8 cellular contexts compared by ENCODE assay signal in genomic region chr10:110642980-110643655, GRCh38. TPM values are rescaled to one million over a fixed set of nuclear protein-coding genes. Genes with fewer than 3 reads are reported as not detected.
DNase-seq lines count a peak whose midpoint lies in the region; ATAC-seq and TF ChIP-seq lines count a peak whose summit lies in the region.

No MANE protein-coding gene starts in this region.

- DNase-seq in G401 (ENCODE audit: low spot score) (peak; percentile 22), Peyer's patch (no peak), epithelial cell of proximal tubule (ENCODE audit: low read depth) (no peak), trophoblast cell (peak in 1 of 2 donors; percentile 55), NCI-H774 (lab: John Stamatoyannopoulos, UW) (no peak), NCI-H345 (lab: John Stamatoyannopoulos, UW) (no peak), hippocampal formation (lab: John Stamatoyannopoulos, UW) (no peak)

- H3K4me3 ChIP-seq in Peyer's patch = peak overlapping the region; percentile 17 to 66 (median 56)
- peak overlapping the region; percentile 59 for H3K4me3 ChIP-seq in epithelial cell of proximal tubule (ENCODE audit: low read depth, low read length)
- H3K4me3 ChIP-seq in trophoblast cell (ENCODE audit: low read depth, low read length) = peak overlapping the region; percentile 10

- H3K27me3 ChIP-seq in Peyer's patch (peaks cover 0 to 26% of the 10 kb centered on the region in 2 donors), trophoblast cell (ENCODE audit: insufficient read depth, low read length) (peaks cover 21% of the 10 kb centered on the region)

- H3K9me3 ChIP-seq in Peyer's patch (no peaks in the 10 kb centered on the region), trophoblast cell (ENCODE audit: insufficient read depth, low read depth, low read length) (no peaks in the 10 kb centered on the region)

- H2AK5ac ChIP-seq in trophoblast cell (ENCODE audit: low read length) = no peak overlapping the region

- no peak overlapping the region for H3K14ac ChIP-seq in trophoblast cell (ENCODE audit: low read length)

- no peaks in the 10 kb centered on the region for H3K79me2 ChIP-seq in trophoblast cell (ENCODE audit: control insufficient read depth, insufficient read depth, low read length, poor library complexity)

- H2AFZ ChIP-seq in trophoblast cell (ENCODE audit: insufficient read depth, low read length, poor library complexity) = no peak overlapping the region

- no CpG with 5 or more reads among the region's 43 CpGs for whole genome bisulfite sequencing in trophoblast cell (ENCODE audit: extremely low coverage, insufficient coverage, insufficient read length)

- no peak for ATAC-seq in HG02623 (IDR thresholded peaks at IDR 0.05; ENCODE audit: unreplicated experiment)

- H2BK12ac ChIP-seq in trophoblast cell (ENCODE audit: low read length) = no peak overlapping the region

- in situ Hi-C loops in G401 (cut with HindIII; ENCODE audit: low sequenced_read_pairs) = no loop called here

- H2BK5ac ChIP-seq in trophoblast cell (ENCODE audit: low read depth, low read length, poor library complexity) = no peak overlapping the region

- no peak overlapping the region for H3K18ac ChIP-seq in trophoblast cell (ENCODE audit: low read length)

- H4K91ac ChIP-seq in trophoblast cell (ENCODE audit: low read depth, low read length) = no peak overlapping the region

- H3K4me2 ChIP-seq in trophoblast cell (ENCODE audit: low read length) = peak overlapping the region; percentile 100

- H2BK120ac ChIP-seq in trophoblast cell (ENCODE audit: insufficient read depth, low read length, poor library complexity) = no peak overlapping the region

- no peak overlapping the region for H3K23ac ChIP-seq in trophoblast cell (ENCODE audit: low read length)

- peaks cover 0 to 27% (median 12%) of the 10 kb centered on the region in 4 donors for H3K4me1 ChIP-seq in Peyer's patch
- H3K4me1 ChIP-seq in trophoblast cell (ENCODE audit: control insufficient read depth in 1 of 2, insufficient read depth in 2 of 2, low read length in 2 of 2) = peaks cover 9 to 14% of the 10 kb centered on the region in 2 experiments

- no peak overlapping the region for H3K9ac ChIP-seq in trophoblast cell (ENCODE audit: low read length)

- no peak for TF ChIP-seq POLR2A in Peyer's patch (IDR thresholded peaks at IDR 0.05)

- TF ChIP-seq CTCF in Peyer's patch (IDR thresholded peaks at IDR 0.05) (no peak), epithelial cell of proximal tubule (conservative IDR thresholded peaks at IDR 0.05; ENCODE audit: low read depth, low read length) (no peak)

- no peak overlapping the region for H4K12ac ChIP-seq in trophoblast cell (ENCODE audit: low read depth, low read length)

- H3K36me3 ChIP-seq in Peyer's patch (no peaks in the 10 kb centered on the region), trophoblast cell (ENCODE audit: control insufficient read depth in 1 of 2, insufficient read depth in 2 of 2, low read length in 2 of 2) (no peaks in the 10 kb centered on the region)

- no peak overlapping the region for H3K4ac ChIP-seq in trophoblast cell (ENCODE audit: low read depth, low read length)

- H3K27ac ChIP-seq in Peyer's patch (no peak overlapping the region), trophoblast cell (ENCODE audit: low read depth, low read length) (no peak overlapping the region)

- no peak overlapping the region for H4K8ac ChIP-seq in trophoblast cell (ENCODE audit: low read depth, low read length)

- no peaks in the 10 kb centered on the region for H3K79me1 ChIP-seq in trophoblast cell (ENCODE audit: low read length)

RNA-seq across cellular contexts. Expression of gene RBM20, which starts 1.0 kb away (rescaled TPM):
- total RNA-seq in G401 (2014; rRNA removed; shearing (Covaris generic)) = 2.4 and 2.7 TPM in 2 replicates
- total RNA-seq in Peyer's patch = 1 to 10 TPM in 3 of 4 donors, under 1 TPM in 1; 0.80 to 4.1 (median 1.2) TPM
- total RNA-seq in epithelial cell of proximal tubule = 0.07 and 0.46 TPM in 2 replicates
- polyA plus RNA-seq in trophoblast cell (2013) = 0.27 and 0.54 TPM in 2 replicates
